ENCODE assay signal across 19 cellular contexts in genomic region chr3:15756505-15756904, GRCh38. TPM values are rescaled to one million over a fixed set of nuclear protein-coding genes. Genes with fewer than 3 reads are reported as not detected.
DNase-seq lines count a peak whose midpoint lies in the region; ATAC-seq and TF ChIP-seq lines count a peak whose summit lies in the region.
"Had no signal": no experiment of that assay in that cellular context is flagged by ENCODE, and none has a peak within 500 bp of the region (broad histone marks: within the 10 kb centered on the region; RNA-seq: fewer than 3 reads in every experiment).

No MANE protein-coding gene starts in this region.

- H3K4me1 Mint-ChIP-seq in WTC11 (peaks cover 58% of the 10 kb centered on the region), osteocyte (ENCODE audit: unreplicated experiment) (peaks cover 79% of the 10 kb centered on the region)
- peaks cover 0 to 24% (median 0%) of the 10 kb centered on the region in 7 donors for H3K4me1 Mint-ChIP-seq in naive thymus-derived CD4-positive, alpha-beta T cell
- H3K4me1 Mint-ChIP-seq: CD14-positive monocyte had no signal

- peak; percentile 83 for ATAC-seq in WTC11
- ATAC-seq in esophagus mucosa, result no peak
- no peak for ATAC-seq in HG02852 (IDR thresholded peaks at IDR 0.05; ENCODE audit: unreplicated experiment)
- no peak for ATAC-seq in naive thymus-derived CD4-positive, alpha-beta T cell
- ATAC-seq: HepG2, SK-N-SH treated with all-trans-retinoic acid at 6 μM for 48 hours had no signal

- H3K27me3 Mint-ChIP-seq in WTC11 (ENCODE audit: low read depth) (no peaks in the 10 kb centered on the region), osteocyte (ENCODE audit: unreplicated experiment) (no peaks in the 10 kb centered on the region)
- no peaks in the 10 kb centered on the region for H3K27me3 Mint-ChIP-seq in naive thymus-derived CD4-positive, alpha-beta T cell

- intact Hi-C loops in naive thymus-derived CD4-positive, alpha-beta T cell (cut with micrococcal nuclease), result no loop called here

- CTCF ChIA-PET in WTC11 (lab: Charles Lee), result no interaction called here
- CTCF ChIA-PET in naive thymus-derived CD4-positive, alpha-beta T cell (lab: Charles Lee), result no interaction called here

- TF ChIP-seq CTCF in WTC11 (IDR thresholded peaks at IDR 0.05) (no peak), osteocyte (IDR thresholded peaks at IDR 0.05) (no peak)

- H3K4me1 ChIP-seq in HUES64 (ENCODE audit: insufficient read depth, low read length), result peaks cover 50% of the 10 kb centered on the region
- peaks cover 36% of the 10 kb centered on the region for H3K4me1 ChIP-seq in iPS-18a (ENCODE audit: control insufficient read depth, low read depth, low read length)
- H3K4me1 ChIP-seq in naive thymus-derived CD4-positive, alpha-beta T cell (ENCODE audit: control insufficient read depth in 2 of 2, insufficient read depth in 2 of 2, low read length in 2 of 2), result no peaks in the 10 kb centered on the region

- H3K9me3 Mint-ChIP-seq in WTC11 (no peaks in the 10 kb centered on the region), osteocyte (ENCODE audit: unreplicated experiment) (no peaks in the 10 kb centered on the region)
- no peaks in the 10 kb centered on the region for H3K9me3 Mint-ChIP-seq in naive thymus-derived CD4-positive, alpha-beta T cell
- H3K9me3 Mint-ChIP-seq: CD14-positive monocyte had no signal

- peak overlapping the region; percentile 53 for H3K4me3 Mint-ChIP-seq in WTC11
- H3K4me3 Mint-ChIP-seq in osteocyte (ENCODE audit: unreplicated experiment), result no peak overlapping the region
- no peak overlapping the region for H3K4me3 Mint-ChIP-seq in naive thymus-derived CD4-positive, alpha-beta T cell
- H3K4me3 Mint-ChIP-seq: CD14-positive monocyte had no signal

- peaks cover 2% of the 10 kb centered on the region for H3K36me3 ChIP-seq in HUES64 (ENCODE audit: insufficient read depth, low read length)
- H3K36me3 ChIP-seq in iPS-18a (ENCODE audit: control insufficient read depth, low read depth, low read length), result no peaks in the 10 kb centered on the region
- peaks cover 0 to 6% (median 0%) of the 10 kb centered on the region in 3 experiments for H3K36me3 ChIP-seq in naive thymus-derived CD4-positive, alpha-beta T cell (ENCODE audit: control insufficient read depth in 2 of 3, insufficient read depth in 3 of 3, low read length in 3 of 3)

- no peak overlapping the region; the same call in 1 of the 2 replicates for H3K9ac ChIP-seq in HUES64 (ENCODE audit: low read depth, low read length)
- H3K9ac ChIP-seq in iPS-18a (ENCODE audit: low read length), result peak overlapping the region; percentile 15

- H3K27ac Mint-ChIP-seq in WTC11, result peak overlapping the region; percentile 84
- peak overlapping the region; percentile 85 for H3K27ac Mint-ChIP-seq in osteocyte (ENCODE audit: unreplicated experiment)
- no peak overlapping the region for H3K27ac Mint-ChIP-seq in naive thymus-derived CD4-positive, alpha-beta T cell

- no peak for DNase-seq in WTC11 (ENCODE audit: low spot score)
- no peak for DNase-seq in osteocyte (ENCODE audit: extremely low spot score, unreplicated experiment)
- no peak for DNase-seq in naive thymus-derived CD4-positive, alpha-beta T cell
- no peak for DNase-seq in erythroblast (lab: John Stamatoyannopoulos, UW)
- DNase-seq: DMS 273 treated with DMSO at 0.1 percent for 48 hours, MG63, NCI-H1092, NCI-H1694, NCI-H2107, NCI-H2227 treated with DMSO at 0.1 percent for 48 hours, NCI-H524, SHP77 had no signal

- WGBS in HUES64, result 36% methylated on average over 3 of the region's 3 CpGs

- H3K9me3 ChIP-seq in HUES64 (ENCODE audit: insufficient read depth, low read depth, low read length), result no peaks in the 10 kb centered on the region
- H3K9me3 ChIP-seq in iPS-18a (ENCODE audit: control insufficient read depth, low read depth, low read length), result no peaks in the 10 kb centered on the region
- no peaks in the 10 kb centered on the region for H3K9me3 ChIP-seq in naive thymus-derived CD4-positive, alpha-beta T cell (ENCODE audit: control insufficient read depth in 2 of 3, low read length in 3 of 3)
- H3K9me3 ChIP-seq: MG63 had no signal

- no peaks in the 10 kb centered on the region for H3K27me3 ChIP-seq in HUES64 (ENCODE audit: insufficient read depth, low read length)
- H3K27me3 ChIP-seq in iPS-18a (ENCODE audit: control insufficient read depth, insufficient read depth, low read length), result no peaks in the 10 kb centered on the region
- no peaks in the 10 kb centered on the region for H3K27me3 ChIP-seq in naive thymus-derived CD4-positive, alpha-beta T cell (ENCODE audit: control insufficient read depth in 2 of 2, insufficient read depth in 2 of 2, low read length in 2 of 2)
- H3K27me3 ChIP-seq: MG63 had no signal

- POLR2A ChIA-PET in WTC11 (lab: Charles Lee), result no interaction called here
- POLR2A ChIA-PET in naive thymus-derived CD4-positive, alpha-beta T cell (lab: Charles Lee), result no interaction called here

- H3K36me3 Mint-ChIP-seq in WTC11 (no peaks in the 10 kb centered on the region), osteocyte (ENCODE audit: unreplicated experiment) (peaks cover 43% of the 10 kb centered on the region)
- peaks cover 17 to 45% (median 35%) of the 10 kb centered on the region in 5 donors for H3K36me3 Mint-ChIP-seq in naive thymus-derived CD4-positive, alpha-beta T cell

- TF ChIP-seq POLR2A in erythroblast (IDR thresholded peaks at IDR 0.05; ENCODE audit: low read length), result no peak

- H3K27ac ChIP-seq in HUES64 (ENCODE audit: low read depth, low read length) (peak overlapping the region; percentile 54), iPS-18a (ENCODE audit: low read length) (peak overlapping the region; percentile 72)
- H3K27ac ChIP-seq in naive thymus-derived CD4-positive, alpha-beta T cell (ENCODE audit: low read depth, low read length), result no peak overlapping the region

- H3K4me3 ChIP-seq in HUES64 (ENCODE audit: low read length) (peak overlapping the region; percentile 19; the same call in 1 of the 2 replicates), iPS-18a (ENCODE audit: low read length) (peak overlapping the region; percentile 33)
- no peak overlapping the region for H3K4me3 ChIP-seq in naive thymus-derived CD4-positive, alpha-beta T cell (ENCODE audit: low read length)
- H3K4me3 ChIP-seq: MG63 had no signal

TF ChIP-seq in WTC11, 78 proteins besides CTCF, POLR2A, EP300 and RAD21:
- TF ChIP-seq CREB1 (CRISPR knock-in tag; IDR thresholded peaks at IDR 0.05) (no peak), FOXJ3 (CRISPR knock-in tag; IDR thresholded peaks at IDR 0.05; ENCODE audit: borderline replicate concordance) (no peak), ZNF425 (CRISPR knock-in tag; conservative IDR thresholded peaks at IDR 0.05) (no peak), ZNF396 (CRISPR knock-in tag; IDR thresholded peaks at IDR 0.05; ENCODE audit: borderline replicate concordance) (no peak), ZNF263 (CRISPR knock-in tag; IDR thresholded peaks at IDR 0.05; ENCODE audit: low read depth) (no peak), TCF7 (CRISPR knock-in tag; IDR thresholded peaks at IDR 0.05; ENCODE audit: low read depth) (no peak), ZBTB21 (CRISPR knock-in tag; IDR thresholded peaks at IDR 0.05; ENCODE audit: borderline replicate concordance) (no peak), SOX15 (CRISPR knock-in tag; IDR thresholded peaks at IDR 0.05) (no peak), RORB (CRISPR knock-in tag; IDR thresholded peaks at IDR 0.05) (no peak), ZNF232 (CRISPR knock-in tag; IDR thresholded peaks at IDR 0.05) (no peak)
- TF ChIP-seq, protein P1, sequence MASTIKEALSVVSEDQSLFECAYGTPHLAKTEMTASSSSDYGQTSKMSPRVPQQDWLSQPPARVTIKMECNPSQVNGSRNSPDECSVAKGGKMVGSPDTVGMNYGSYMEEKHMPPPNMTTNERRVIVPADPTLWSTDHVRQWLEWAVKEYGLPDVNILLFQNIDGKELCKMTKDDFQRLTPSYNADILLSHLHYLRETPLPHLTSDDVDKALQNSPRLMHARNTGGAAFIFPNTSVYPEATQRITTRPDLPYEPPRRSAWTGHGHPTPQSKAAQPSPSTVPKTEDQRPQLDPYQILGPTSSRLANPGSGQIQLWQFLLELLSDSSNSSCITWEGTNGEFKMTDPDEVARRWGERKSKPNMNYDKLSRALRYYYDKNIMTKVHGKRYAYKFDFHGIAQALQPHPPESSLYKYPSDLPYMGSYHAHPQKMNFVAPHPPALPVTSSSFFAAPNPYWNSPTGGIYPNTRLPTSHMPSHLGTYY (CRISPR knock-in tag; IDR thresholded peaks at IDR 0.05), result no peak
- TF ChIP-seq, protein P2, sequence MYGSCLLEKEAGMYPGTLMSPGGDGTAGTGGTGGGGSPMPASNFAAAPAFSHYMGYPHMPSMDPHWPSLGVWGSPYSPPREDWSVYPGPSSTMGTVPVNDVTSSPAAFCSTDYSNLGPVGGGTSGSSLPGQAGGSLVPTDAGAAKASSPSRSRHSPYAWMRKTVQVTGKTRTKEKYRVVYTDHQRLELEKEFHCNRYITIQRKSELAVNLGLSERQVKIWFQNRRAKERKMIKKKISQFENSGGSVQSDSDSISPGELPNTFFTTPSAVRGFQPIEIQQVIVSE (CRISPR knock-in tag; IDR thresholded peaks at IDR 0.05; ENCODE audit: borderline replicate concordance), result no peak

RNA-seq across cellular contexts. Expression of gene ANKRD28, which starts 41.3 kb away (rescaled TPM):
- polyA plus RNA-seq in HUES64 (2013, experiment 1 of 2), result 25.5 TPM
- polyA plus RNA-seq in HUES64 (2013, experiment 2 of 2), result 23.3 TPM
- total RNA-seq in WTC11 (2021) (42.7 to 51.6 TPM (median 43.8 TPM) in 3 replicates), osteocyte (151 and 160 TPM in 2 replicates), esophagus mucosa (29.2 TPM)
- 10 to 100 TPM; 27.4 to 70.4 (median 43.2) TPM for total RNA-seq in naive thymus-derived CD4-positive, alpha-beta T cell
- 10 to 100 TPM in 1 of 2 donors, 1 to 10 TPM in 1; 8.7 to 10.7 TPM for polyA plus RNA-seq in naive thymus-derived CD4-positive, alpha-beta T cell

Comparison
In these comparisons a context has a peak if more than half of its experiments do, and no peak if none do; other contexts are left out.
1. H3K27ac Mint-ChIP-seq: peak in WTC11 (single experiment) and osteocyte (single experiment); none in naive thymus-derived CD4-positive, alpha-beta T cell (0 of 9).